ENCODE assay signal across 10 cellular contexts in the genomic region with DNA sequence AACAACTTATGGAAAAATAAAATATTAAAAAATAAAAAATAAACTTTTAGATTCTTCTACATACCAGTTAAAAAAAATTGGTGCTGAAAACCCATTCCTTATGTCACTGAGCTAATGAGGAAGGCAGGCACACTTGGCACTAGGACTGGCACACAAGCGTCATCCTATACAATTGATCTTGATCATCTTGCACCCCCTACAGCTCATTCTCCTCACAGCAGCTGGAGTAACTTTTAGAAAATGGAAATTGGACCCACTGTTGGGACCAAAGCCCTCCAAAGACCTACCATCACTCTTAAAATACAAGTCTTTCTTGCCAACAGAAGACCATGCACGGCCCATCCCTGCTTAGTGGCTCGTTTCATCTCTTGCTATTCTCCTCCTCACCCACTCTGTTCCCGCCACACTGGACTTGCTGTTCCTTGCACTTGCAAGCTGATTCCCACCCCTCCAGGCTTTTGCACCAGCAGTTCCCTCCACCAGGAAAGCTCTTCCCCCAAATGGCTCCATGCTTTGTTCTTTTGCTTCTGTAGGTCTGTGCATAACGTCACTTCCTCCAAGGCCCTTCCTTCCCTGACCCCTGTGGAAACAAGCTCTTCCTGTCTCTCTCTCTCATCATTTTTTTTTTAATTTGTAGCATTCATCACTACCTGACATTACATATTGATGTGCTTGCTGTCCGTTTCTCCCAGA. TPM values are rescaled to one million over a fixed set of nuclear protein-coding genes. Genes with fewer than 3 reads are reported as not detected.
DNase-seq lines count a peak whose midpoint lies in the region; ATAC-seq and TF ChIP-seq lines count a peak whose summit lies in the region.
"Had no signal": no experiment of that assay in that cellular context is flagged by ENCODE, and none has a peak within 500 bp of the region (broad histone marks: within the 10 kb centered on the region; RNA-seq: fewer than 3 reads in every experiment).

No MANE protein-coding gene starts in this region.

- H3K27me3 ChIP-seq in mesenchymal stem cell (ENCODE audit: control insufficient read depth in 1 of 2, insufficient read depth in 1 of 2, low read length in 2 of 2) (no peaks in the 10 kb centered on the region), Caco-2 (replicated peaks; ENCODE audit: control insufficient read depth, insufficient read depth, low read length) (no peaks in the 10 kb centered on the region)

- intact Hi-C loops in Caco-2 (cut with micrococcal nuclease; ENCODE audit: unreplicated experiment) = loop anchor here (2.0 kb wide), 1 partner anchor 174 kb away; no protein-coding TSS in a partner anchor

- H3K4me3 Mint-ChIP-seq in activated CD8-positive, alpha-beta T cell treated with anti-CD3 and anti-CD28 coated beads, Interleukin-2, amount 10 ng/mL, durations not matched to agents 7 days and 5 days = no peak overlapping the region
- no peak overlapping the region for H3K4me3 Mint-ChIP-seq in Caco-2 (ENCODE audit: unreplicated experiment)

- H3K36me3 ChIP-seq in mesenchymal stem cell (ENCODE audit: control insufficient read depth in 1 of 2, insufficient read depth in 2 of 2, low read depth in 1 of 2, low read length in 2 of 2) (peaks cover 31 to 32% of the 10 kb centered on the region in 2 experiments), Caco-2 (ENCODE audit: control insufficient read depth, insufficient read depth, low read length) (no peaks in the 10 kb centered on the region; the same call in 1 of the 2 replicates)

- no peak overlapping the region for H2BK12ac ChIP-seq in mesenchymal stem cell (ENCODE audit: low read length in 2 of 2)

- TF ChIP-seq CTCF in Caco-2 (IDR thresholded peaks at IDR 0.05; ENCODE audit: insufficient read depth in 1 of 2, low read depth in 1 of 2, low read length in 1 of 2, severe bottlenecking in 1 of 2, unreplicated experiment in 1 of 2) = peak in 1 of 2 experiments; percentile 23

- H3K4me1 Mint-ChIP-seq in activated CD8-positive, alpha-beta T cell treated with anti-CD3 and anti-CD28 coated beads, Interleukin-2, amount 10 ng/mL, durations not matched to agents 7 days and 5 days (ENCODE audit: low read depth) = peaks cover 15% of the 10 kb centered on the region
- peaks cover 12% of the 10 kb centered on the region for H3K4me1 Mint-ChIP-seq in Caco-2 (ENCODE audit: low read depth, unreplicated experiment)

- no peak overlapping the region for H3K23ac ChIP-seq in mesenchymal stem cell (ENCODE audit: low read length in 2 of 2)

- no peak overlapping the region for H3K9ac ChIP-seq in mesenchymal stem cell (ENCODE audit: low read length)

- 88% methylated on average over 6 of the region's 6 CpGs for WGBS in mesenchymal stem cell

- H3K79me1 ChIP-seq in mesenchymal stem cell (replicated peaks; ENCODE audit: low read length, poor library complexity, severe bottlenecking) = peaks cover 20% of the 10 kb centered on the region

- H3K4ac ChIP-seq in mesenchymal stem cell (ENCODE audit: low read depth in 1 of 2, low read length in 2 of 2) = no peak overlapping the region

- no peaks in the 10 kb centered on the region for H3K9me3 ChIP-seq in mesenchymal stem cell (ENCODE audit: control insufficient read depth, low read length)
- no peaks in the 10 kb centered on the region for H3K9me3 ChIP-seq in Caco-2

- H3K4me1 ChIP-seq in mesenchymal stem cell (ENCODE audit: control insufficient read depth, insufficient read depth, low read depth, low read length) = peaks cover 4% of the 10 kb centered on the region
- H3K4me1 ChIP-seq in Caco-2 = no peaks in the 10 kb centered on the region

- BruUV-seq in Caco-2 (replicated peaks; lab: Mats Ljungman, UMichigan) = no TSS peak

- no peak overlapping the region for H2AFZ ChIP-seq in mesenchymal stem cell (ENCODE audit: low read depth, low read length)

- H3K4me3 ChIP-seq in mesenchymal stem cell (ENCODE audit: insufficient read depth in 1 of 2, low read depth in 1 of 2, low read length in 2 of 2) (no peak overlapping the region), Caco-2 (ENCODE audit: low read depth, low read length) (no peak overlapping the region)
- H3K4me3 ChIP-seq: coronary artery, lung had no signal

- no peak overlapping the region for H4K91ac ChIP-seq in mesenchymal stem cell (ENCODE audit: low read length)

- H2AK5ac ChIP-seq in mesenchymal stem cell (ENCODE audit: low read length, severe bottlenecking) = no peak overlapping the region

- DNase-seq in NCI-H510A treated with DMSO at 0.1 percent for 48 hours (lab: John Stamatoyannopoulos, UW) (peak; percentile 12), NCI-H510A (lab: John Stamatoyannopoulos, UW) (no peak), HuH-7 (ENCODE audit: low spot score) (peak; percentile 37), mesenchymal stem cell (no peak), Caco-2 (no peak), activated T-cell treated with anti-CD3 and anti-CD28 coated beads for 4 hours (no peak)
- DNase-seq in activated CD8-positive, alpha-beta T cell treated with anti-CD3 and anti-CD28 coated beads, Interleukin-2, amount 10 ng/mL, durations not matched to agents 7 days and 5 days = no peak

- H3K14ac ChIP-seq in mesenchymal stem cell (ENCODE audit: low read length in 2 of 2) = no peak overlapping the region

- no peaks in the 10 kb centered on the region for H3K27me3 Mint-ChIP-seq in activated CD8-positive, alpha-beta T cell treated with anti-CD3 and anti-CD28 coated beads, Interleukin-2, amount 10 ng/mL, durations not matched to agents 7 days and 5 days (ENCODE audit: low read depth)
- H3K27me3 Mint-ChIP-seq in Caco-2 (ENCODE audit: insufficient read depth, unreplicated experiment) = no peaks in the 10 kb centered on the region

- no peak overlapping the region for H2BK120ac ChIP-seq in mesenchymal stem cell (ENCODE audit: low read depth, low read length)

- ATAC-seq in activated CD8-positive, alpha-beta T cell treated with anti-CD3 and anti-CD28 coated beads, Interleukin-2, amount 10 ng/mL, durations not matched to agents 7 days and 5 days = no peak
- ATAC-seq in GM18519 (IDR thresholded peaks at IDR 0.05; ENCODE audit: low FRiP score, unreplicated experiment) = no peak

- no peak overlapping the region for H3K4me2 ChIP-seq in mesenchymal stem cell (ENCODE audit: low read length, poor library complexity, severe bottlenecking)

- POLR2A ChIA-PET in activated CD8-positive, alpha-beta T cell treated with anti-CD3 and anti-CD28 coated beads, Interleukin-2, amount 10 ng/mL, durations not matched to agents 7 days and 5 days (lab: Charles Lee) = interaction anchor here (0.6 kb wide), 1 partner anchor 57 kb away, joined by 3 read pairs; no protein-coding TSS in a partner anchor
- POLR2A ChIA-PET in Caco-2 (lab: Charles Lee) = no interaction called here

- H2BK15ac ChIP-seq in mesenchymal stem cell (ENCODE audit: low read depth, poor library complexity, severe bottlenecking) = peak overlapping the region; percentile 55

- H2BK5ac ChIP-seq in mesenchymal stem cell (ENCODE audit: low read depth, low read length, poor library complexity, severe bottlenecking) = no peak overlapping the region

- H3K9me3 Mint-ChIP-seq in activated CD8-positive, alpha-beta T cell treated with anti-CD3 and anti-CD28 coated beads, Interleukin-2, amount 10 ng/mL, durations not matched to agents 7 days and 5 days (ENCODE audit: insufficient read depth) = no peaks in the 10 kb centered on the region
- no peaks in the 10 kb centered on the region for H3K9me3 Mint-ChIP-seq in Caco-2 (ENCODE audit: unreplicated experiment)

- H3K36me3 Mint-ChIP-seq in activated CD8-positive, alpha-beta T cell treated with anti-CD3 and anti-CD28 coated beads, Interleukin-2, amount 10 ng/mL, durations not matched to agents 7 days and 5 days (ENCODE audit: low read depth) = peaks cover 31% of the 10 kb centered on the region
- peaks cover 17% of the 10 kb centered on the region for H3K36me3 Mint-ChIP-seq in Caco-2 (ENCODE audit: insufficient read depth, unreplicated experiment)

- no peak overlapping the region for H4K8ac ChIP-seq in mesenchymal stem cell (ENCODE audit: low read length)

- CTCF ChIA-PET in activated CD8-positive, alpha-beta T cell treated with anti-CD3 and anti-CD28 coated beads, Interleukin-2, amount 10 ng/mL, durations not matched to agents 7 days and 5 days (lab: Charles Lee) = interaction anchor here (0.6 to 2.7 kb wide), 16 partner anchors 8 to 320 kb away, joined by 3 to 13 read pairs (median 4); a partner anchor contains a TSS
- CTCF ChIA-PET in Caco-2 (lab: Charles Lee) = interaction anchor here (0.5 to 3.2 kb wide), 3 partner anchors 16 to 1171 kb away, joined by 3 to 61 read pairs (median 3); no protein-coding TSS in a partner anchor

- H3K27ac Mint-ChIP-seq in activated CD8-positive, alpha-beta T cell treated with anti-CD3 and anti-CD28 coated beads, Interleukin-2, amount 10 ng/mL, durations not matched to agents 7 days and 5 days = peak overlapping the region; percentile 85
- no peak overlapping the region for H3K27ac Mint-ChIP-seq in Caco-2 (ENCODE audit: unreplicated experiment)

- H3K27ac ChIP-seq in mesenchymal stem cell (ENCODE audit: low read length, poor library complexity, severe bottlenecking) = no peak overlapping the region
- H3K27ac ChIP-seq: coronary artery had no signal

- no peak overlapping the region for H3K18ac ChIP-seq in mesenchymal stem cell (ENCODE audit: low read depth in 1 of 2, low read length in 2 of 2)

RNA-seq across cellular contexts. Expression of a gene that starts 11.6 kb away (rescaled TPM):
- total RNA-seq in activated CD8-positive, alpha-beta T cell treated with anti-CD3 and anti-CD28 coated beads, Interleukin-2, amount 10 ng/mL, durations not matched to agents 7 days and 5 days = 1 to 10 TPM; 8.7 to 10.0 TPM
- 2.5 TPM for polyA plus RNA-seq in mesenchymal stem cell (2013, experiment 1 of 2)
- polyA plus RNA-seq in mesenchymal stem cell (2013, experiment 2 of 2) = 2.7 TPM
- 8.1 and 8.9 TPM in 2 replicates for total RNA-seq in Caco-2 (2022)

RNA-seq across cellular contexts. Expression of a gene that starts 13.9 kb away (rescaled TPM):
- total RNA-seq in activated CD8-positive, alpha-beta T cell treated with anti-CD3 and anti-CD28 coated beads, Interleukin-2, amount 10 ng/mL, durations not matched to agents 7 days and 5 days = under 1 TPM in 1 of 2 experiments, not detected in 1; 0.57 TPM
- not detected for polyA plus RNA-seq in mesenchymal stem cell (2013, experiment 1 of 2)
- not detected for polyA plus RNA-seq in mesenchymal stem cell (2013, experiment 2 of 2)
- total RNA-seq in Caco-2 (2022) = not detected in 2 replicates

RNA-seq across cellular contexts. Expression of a gene that starts 28.1 kb away (rescaled TPM):
- total RNA-seq in activated CD8-positive, alpha-beta T cell treated with anti-CD3 and anti-CD28 coated beads, Interleukin-2, amount 10 ng/mL, durations not matched to agents 7 days and 5 days = under 1 TPM; 0.58 to 0.60 TPM
- polyA plus RNA-seq in mesenchymal stem cell (2013, experiment 1 of 2) = 0.21 TPM
- polyA plus RNA-seq in mesenchymal stem cell (2013, experiment 2 of 2) = 0.25 TPM
- not detected in 2 replicates for total RNA-seq in Caco-2 (2022)

RNA-seq across cellular contexts. Expression of a gene that starts 31.7 kb away (rescaled TPM):
- not detected for total RNA-seq in activated CD8-positive, alpha-beta T cell treated with anti-CD3 and anti-CD28 coated beads, Interleukin-2, amount 10 ng/mL, durations not matched to agents 7 days and 5 days
- polyA plus RNA-seq in mesenchymal stem cell (2013, experiment 1 of 2) = not detected
- not detected for polyA plus RNA-seq in mesenchymal stem cell (2013, experiment 2 of 2)
- total RNA-seq in Caco-2 (2022) = not detected in 2 replicates

RNA-seq across cellular contexts. Expression of a gene that starts 45.5 kb away (rescaled TPM):
- not detected for total RNA-seq in activated CD8-positive, alpha-beta T cell treated with anti-CD3 and anti-CD28 coated beads, Interleukin-2, amount 10 ng/mL, durations not matched to agents 7 days and 5 days
- polyA plus RNA-seq in mesenchymal stem cell (2013, experiment 1 of 2) = 0.18 TPM
- polyA plus RNA-seq in mesenchymal stem cell (2013, experiment 2 of 2) = 0.14 TPM
- not detected in 2 replicates for total RNA-seq in Caco-2 (2022)

Comparison
In these comparisons a context has a peak if more than half of its experiments do, and no peak if none do; other contexts are left out.
1. DNase-seq: peak in NCI-H510A treated with DMSO at 0.1 percent for 48 hours (single experiment) and HuH-7 (single experiment); none in NCI-H510A (single experiment), activated CD8-positive, alpha-beta T cell treated with anti-CD3 and anti-CD28 coated beads, Interleukin-2, amount 10 ng/mL, durations not matched to agents 7 days and 5 days (single experiment), mesenchymal stem cell (single experiment), Caco-2 (0 of 2) and activated T-cell treated with anti-CD3 and anti-CD28 coated beads for 4 hours (single experiment).